ENCODE assay signal across 9 cellular contexts in genomic region chr9:137757613-137758029, GRCh38.
DNase-seq lines count a peak whose midpoint lies in the region; ATAC-seq and TF ChIP-seq lines count a peak whose summit lies in the region.
"Had no signal": no experiment of that assay in that cellular context is flagged by ENCODE, and none has a peak within 500 bp of the region (broad histone marks: within the 10 kb centered on the region; RNA-seq: fewer than 3 reads in every experiment).

No MANE protein-coding gene starts in this region.

- H3K4me3 Mint-ChIP-seq in natural killer cell treated with Interleukin-12 subunit alpha and Interleukin-12 subunit beta and Interleukin-15 and Interleukin-18, amount 100 ng/mL, for 72 hours: peak overlapping the region; percentile 54

- H3K4me3 ChIP-seq in upper lobe of left lung: no peak overlapping the region

- no peaks in the 10 kb centered on the region for H3K27me3 Mint-ChIP-seq in natural killer cell treated with Interleukin-12 subunit alpha and Interleukin-12 subunit beta and Interleukin-15 and Interleukin-18, amount 100 ng/mL, for 72 hours
- H3K27me3 Mint-ChIP-seq: naive thymus-derived CD8-positive, alpha-beta T cell had no signal

- no peak for TF ChIP-seq CTCF in upper lobe of left lung (IDR thresholded peaks at IDR 0.05)

- WGBS in upper lobe of left lung, 2 donors: 87 to 94% methylated on average over 9 of the region's 9 CpGs

- DNase-seq in GM04503 (ENCODE audit: low read depth) (peak; percentile 15), HS-27A (ENCODE audit: low read depth) (peak; percentile 27), DMS53 treated with DMSO at 0.1 percent for 48 hours (lab: John Stamatoyannopoulos, UW; ENCODE audit: unreplicated experiment) (no peak), upper lobe of left lung (no peak), NCI-H510A (lab: John Stamatoyannopoulos, UW) (no peak)
- peak; percentile 35 for DNase-seq in activated effector memory CD4-positive, alpha-beta T cell treated with Interleukin-2 at 50 U/mL for 16 hours
- DNase-seq in natural killer cell treated with Interleukin-12 subunit alpha and Interleukin-12 subunit beta and Interleukin-15 and Interleukin-18, amount 100 ng/mL, for 72 hours (ENCODE audit: low spot score): no peak
- DNase-seq: naive thymus-derived CD8-positive, alpha-beta T cell had no signal

- TF ChIP-seq EP300 in upper lobe of left lung (IDR thresholded peaks at IDR 0.05): no peak

- peak; percentile 78 to 80 for ATAC-seq in natural killer cell treated with Interleukin-12 subunit alpha and Interleukin-12 subunit beta and Interleukin-15 and Interleukin-18, amount 100 ng/mL, for 72 hours
- no peak for ATAC-seq in GM18505 (IDR thresholded peaks at IDR 0.05; ENCODE audit: unreplicated experiment)
- ATAC-seq in upper lobe of left lung (ENCODE audit: low FRiP score in 2 of 2): no peak

- peaks cover 34 to 46% of the 10 kb centered on the region in 2 donors for H3K4me1 Mint-ChIP-seq in natural killer cell treated with Interleukin-12 subunit alpha and Interleukin-12 subunit beta and Interleukin-15 and Interleukin-18, amount 100 ng/mL, for 72 hours (ENCODE audit: low read depth in 2 of 2)

- peaks cover 0 to 90% (median 53%) of the 10 kb centered on the region in 4 donors for H3K36me3 ChIP-seq in upper lobe of left lung

- no peaks in the 10 kb centered on the region for H3K27me3 ChIP-seq in upper lobe of left lung

- H3K9me3 ChIP-seq in upper lobe of left lung: no peaks in the 10 kb centered on the region

- no peaks in the 10 kb centered on the region for H3K4me1 ChIP-seq in upper lobe of left lung

- H3K36me3 Mint-ChIP-seq in natural killer cell treated with Interleukin-12 subunit alpha and Interleukin-12 subunit beta and Interleukin-15 and Interleukin-18, amount 100 ng/mL, for 72 hours: peaks cover 25% of the 10 kb centered on the region

- no peak for TF ChIP-seq POLR2A in GM18505 (IDR thresholded peaks at IDR 0.05; ENCODE audit: borderline replicate concordance, extremely low read depth, insufficient read depth, insufficient read length)
- TF ChIP-seq POLR2A in upper lobe of left lung (IDR thresholded peaks at IDR 0.05): no peak

- peak overlapping the region; percentile 65 to 86 for H3K27ac Mint-ChIP-seq in natural killer cell treated with Interleukin-12 subunit alpha and Interleukin-12 subunit beta and Interleukin-15 and Interleukin-18, amount 100 ng/mL, for 72 hours

- H3K27ac ChIP-seq in upper lobe of left lung: no peak overlapping the region

- H3K9me3 Mint-ChIP-seq in natural killer cell treated with Interleukin-12 subunit alpha and Interleukin-12 subunit beta and Interleukin-15 and Interleukin-18, amount 100 ng/mL, for 72 hours: peaks cover 7% of the 10 kb centered on the region

Comparison
In these comparisons a context has a peak if more than half of its experiments do, and no peak if none do; other contexts are left out.
1. DNase-seq: peak in GM04503 (single experiment), HS-27A (single experiment) and activated effector memory CD4-positive, alpha-beta T cell treated with Interleukin-2 at 50 U/mL for 16 hours (single experiment); none in natural killer cell treated with Interleukin-12 subunit alpha and Interleukin-12 subunit beta and Interleukin-15 and Interleukin-18, amount 100 ng/mL, for 72 hours (single experiment), DMS53 treated with DMSO at 0.1 percent for 48 hours (single experiment), upper lobe of left lung (0 of 2) and NCI-H510A (single experiment).
2. ATAC-seq: peak in natural killer cell treated with Interleukin-12 subunit alpha and Interleukin-12 subunit beta and Interleukin-15 and Interleukin-18, amount 100 ng/mL, for 72 hours (2 of 2); none in GM18505 (single experiment) and upper lobe of left lung (0 of 2).